In the genomic region with DNA sequence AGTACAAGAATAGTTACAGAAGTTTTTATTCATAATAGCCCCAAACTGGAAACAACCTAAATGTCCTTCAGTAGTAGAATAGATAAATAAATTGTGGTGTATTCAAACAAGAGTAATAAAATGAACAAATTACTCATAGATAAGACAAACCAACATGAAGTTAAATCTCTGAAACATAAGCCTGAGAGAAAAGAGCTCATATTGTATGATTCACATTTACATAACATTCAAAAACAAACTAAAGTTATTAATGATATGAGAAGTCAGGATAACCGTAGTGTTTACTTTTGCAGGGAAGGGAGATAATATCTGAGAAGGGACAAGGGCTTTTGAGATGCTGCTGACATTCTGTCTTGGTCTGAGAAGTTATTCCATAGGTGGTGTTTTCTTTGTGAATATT, we compare ENCODE assay signal across 1 cellular context.
TF ChIP-seq lines count a peak whose summit lies in the region.

No MANE protein-coding gene starts in this region.

TF ChIP-seq in HEK293, 187 proteins besides CTCF, POLR2A, EP300 and RAD21:
- TF ChIP-seq, protein P1, sequence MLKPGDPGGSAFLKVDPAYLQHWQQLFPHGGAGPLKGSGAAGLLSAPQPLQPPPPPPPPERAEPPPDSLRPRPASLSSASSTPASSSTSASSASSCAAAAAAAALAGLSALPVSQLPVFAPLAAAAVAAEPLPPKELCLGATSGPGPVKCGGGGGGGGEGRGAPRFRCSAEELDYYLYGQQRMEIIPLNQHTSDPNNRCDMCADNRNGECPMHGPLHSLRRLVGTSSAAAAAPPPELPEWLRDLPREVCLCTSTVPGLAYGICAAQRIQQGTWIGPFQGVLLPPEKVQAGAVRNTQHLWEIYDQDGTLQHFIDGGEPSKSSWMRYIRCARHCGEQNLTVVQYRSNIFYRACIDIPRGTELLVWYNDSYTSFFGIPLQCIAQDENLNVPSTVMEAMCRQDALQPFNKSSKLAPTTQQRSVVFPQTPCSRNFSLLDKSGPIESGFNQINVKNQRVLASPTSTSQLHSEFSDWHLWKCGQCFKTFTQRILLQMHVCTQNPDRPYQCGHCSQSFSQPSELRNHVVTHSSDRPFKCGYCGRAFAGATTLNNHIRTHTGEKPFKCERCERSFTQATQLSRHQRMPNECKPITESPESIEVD (tag by site-specific recombination; IDR thresholded peaks at IDR 0.05) = 0 out of 2 replicates have a peak, but pooled peaks have one; percentile 17
- no peak for TF ChIP-seq ZNF202 (tag by site-specific recombination; IDR thresholded peaks at IDR 0.05; ENCODE audit: borderline replicate concordance)
- TF ChIP-seq, protein P2, sequence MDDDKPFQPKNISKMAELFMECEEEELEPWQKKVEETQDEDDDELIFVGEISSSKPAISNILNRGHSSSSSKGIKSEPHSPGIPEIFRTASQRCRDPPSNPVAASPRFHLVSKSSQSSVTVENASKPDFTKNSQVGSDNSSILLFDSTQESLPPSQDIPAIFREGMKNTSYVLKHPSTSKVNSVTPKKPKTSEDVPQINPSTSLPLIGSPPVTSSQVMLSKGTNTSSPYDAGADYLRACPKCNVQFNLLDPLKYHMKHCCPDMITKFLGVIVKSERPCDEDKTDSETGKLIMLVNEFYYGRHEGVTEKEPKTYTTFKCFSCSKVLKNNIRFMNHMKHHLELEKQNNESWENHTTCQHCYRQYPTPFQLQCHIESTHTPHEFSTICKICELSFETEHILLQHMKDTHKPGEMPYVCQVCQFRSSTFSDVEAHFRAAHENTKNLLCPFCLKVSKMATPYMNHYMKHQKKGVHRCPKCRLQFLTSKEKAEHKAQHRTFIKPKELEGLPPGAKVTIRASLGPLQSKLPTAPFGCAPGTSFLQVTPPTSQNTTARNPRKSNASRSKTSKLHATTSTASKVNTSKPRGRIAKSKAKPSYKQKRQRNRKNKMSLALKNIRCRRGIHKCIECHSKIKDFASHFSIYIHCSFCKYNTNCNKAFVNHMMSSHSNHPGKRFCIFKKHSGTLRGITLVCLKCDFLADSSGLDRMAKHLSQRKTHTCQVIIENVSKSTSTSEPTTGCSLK (tag by site-specific recombination; IDR thresholded peaks at IDR 0.05) = no peak
- TF ChIP-seq, protein P3, sequence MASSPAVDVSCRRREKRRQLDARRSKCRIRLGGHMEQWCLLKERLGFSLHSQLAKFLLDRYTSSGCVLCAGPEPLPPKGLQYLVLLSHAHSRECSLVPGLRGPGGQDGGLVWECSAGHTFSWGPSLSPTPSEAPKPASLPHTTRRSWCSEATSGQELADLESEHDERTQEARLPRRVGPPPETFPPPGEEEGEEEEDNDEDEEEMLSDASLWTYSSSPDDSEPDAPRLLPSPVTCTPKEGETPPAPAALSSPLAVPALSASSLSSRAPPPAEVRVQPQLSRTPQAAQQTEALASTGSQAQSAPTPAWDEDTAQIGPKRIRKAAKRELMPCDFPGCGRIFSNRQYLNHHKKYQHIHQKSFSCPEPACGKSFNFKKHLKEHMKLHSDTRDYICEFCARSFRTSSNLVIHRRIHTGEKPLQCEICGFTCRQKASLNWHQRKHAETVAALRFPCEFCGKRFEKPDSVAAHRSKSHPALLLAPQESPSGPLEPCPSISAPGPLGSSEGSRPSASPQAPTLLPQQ (tag by site-specific recombination; IDR thresholded peaks at IDR 0.05) = no peak
- TF ChIP-seq ZNF664 (tag by site-specific recombination; IDR thresholded peaks at IDR 0.05) = no peak
